ENCODE assay signal across 28 cellular contexts in genomic region chr6:112882381-112882780, GRCh38.
DNase-seq lines count a peak whose midpoint lies in the region; ATAC-seq and TF ChIP-seq lines count a peak whose summit lies in the region.
"Had no signal": no experiment of that assay in that cellular context is flagged by ENCODE, and none has a peak within 500 bp of the region (broad histone marks: within the 10 kb centered on the region; RNA-seq: fewer than 3 reads in every experiment).

No MANE protein-coding gene starts in this region.

- H3K27me3 ChIP-seq in A673 (replicated peaks; ENCODE audit: insufficient read depth, low read depth, low read length, poor library complexity) (no peaks in the 10 kb centered on the region), IMR-90 (ENCODE audit: control insufficient read depth, insufficient read depth, low read length) (no peaks in the 10 kb centered on the region), neural progenitor cell (no peaks in the 10 kb centered on the region)
- H3K27me3 ChIP-seq: body of pancreas, MG63, suprapubic skin had no signal

- no peak overlapping the region; the same call in 1 of the 2 replicates for H3K4ac ChIP-seq in IMR-90 (ENCODE audit: low read depth, low read length)

- in situ Hi-C loops in IMR-90 (cut with MboI; ENCODE audit: low sequenced_read_pairs) = no loop called here

- TF ChIP-seq RAD21 in IMR-90 (IDR thresholded peaks at IDR 0.05; ENCODE audit: low read length) = no peak

- no peak overlapping the region for H4K5ac ChIP-seq in IMR-90 (ENCODE audit: low read depth, low read length)

- H2BK5ac ChIP-seq in IMR-90 (ENCODE audit: low read depth, low read length, poor library complexity, severe bottlenecking) = no peak overlapping the region

- no peak overlapping the region for H2BK20ac ChIP-seq in IMR-90 (ENCODE audit: low read depth, low read length)

- CTCF ChIA-PET in A673 (lab: Charles Lee) (interaction anchor here (0.6 kb wide), 1 partner anchor 1027 kb away, joined by 4 read pairs; no protein-coding TSS in a partner anchor), IMR-90 (lab: Yijun Ruan, JAX) (no interaction called here)

- H4K8ac ChIP-seq in IMR-90 (ENCODE audit: low read depth in 2 of 2, low read length in 2 of 2) = no peak overlapping the region

- no CpG with 5 or more reads among the region's 1 CpG for whole genome bisulfite sequencing in IMR-90 (ENCODE audit: extremely low coverage in 2 of 2, insufficient read length in 1 of 2), 2 experiments

- no peak overlapping the region for H2AK9ac ChIP-seq in IMR-90 (replicated peaks; ENCODE audit: low read depth, low read length, poor library complexity)

- no peak overlapping the region for H4K91ac ChIP-seq in IMR-90 (ENCODE audit: insufficient read depth, low read depth, low read length)

- H3K9me3 ChIP-seq in A673 (ENCODE audit: low read depth, low read length, poor library complexity, severe bottlenecking) = no peaks in the 10 kb centered on the region
- H3K9me3 ChIP-seq in IMR-90 (ENCODE audit: control insufficient read depth, insufficient read depth, low read length) = no peaks in the 10 kb centered on the region
- no peaks in the 10 kb centered on the region for H3K9me3 ChIP-seq in neural progenitor cell (ENCODE audit: low read depth)
- H3K9me3 ChIP-seq: body of pancreas, left ventricle myocardium inferior, MG63, suprapubic skin had no signal

- H3K18ac ChIP-seq in IMR-90 (ENCODE audit: low read depth, low read length) = no peak overlapping the region

- peak overlapping the region in 1 of 5 experiments; percentile 26 for H3K4me3 Mint-ChIP-seq in brain
- peak overlapping the region; percentile 15 for H3K4me3 Mint-ChIP-seq in neural progenitor cell
- H3K4me3 Mint-ChIP-seq: activated naive CD8-positive, alpha-beta T cell treated with anti-CD3 and anti-CD28 coated beads, Interleukin-2, amount 50 U/mL, for 24 hours; activated T-cell treated with anti-CD3 and anti-CD28 coated beads, Interleukin-2, amount 50 U/mL, for 24 hours; CD4-positive, alpha-beta memory T cell; naive thymus-derived CD8-positive, alpha-beta T cell; stimulated activated effector memory CD8-positive, alpha-beta T cell treated with anti-CD3 and anti-CD28 coated beads, Interleukin-12 subunit alpha, Interleukin-12 subunit beta, amount 100 ng/mL, for 72 hours had no signal

- H3F3A ChIP-seq in neural progenitor cell (ENCODE audit: low read depth) = peaks cover 12% of the 10 kb centered on the region

- peak overlapping the region; percentile 62; the same call in 1 of the 3 replicates for H2BK15ac ChIP-seq in IMR-90 (ENCODE audit: low read depth, low read length)

- BruUV-seq in A673 (replicated peaks; lab: Mats Ljungman, UMichigan) (no TSS peak), IMR-90 (replicated peaks; lab: Mats Ljungman, UMichigan) (no TSS peak)

- TF ChIP-seq CTCF in A673 (conservative IDR thresholded peaks at IDR 0.05; ENCODE audit: low read depth, low read length) (no peak), IMR-90 (conservative IDR thresholded peaks at IDR 0.05; ENCODE audit: low read depth, low read length) (no peak), brain (conservative IDR thresholded peaks at IDR 0.05) (no peak), neural progenitor cell (IDR thresholded peaks at IDR 0.05) (no peak)

- no peak overlapping the region for H3K4me2 ChIP-seq in IMR-90 (ENCODE audit: low read depth, low read length)
- no peak overlapping the region for H3K4me2 ChIP-seq in neural progenitor cell

- POLR2A ChIA-PET in A673 (lab: Charles Lee; ENCODE audit: low non-redundant PET) = no interaction called here
- POLR2A ChIA-PET in IMR-90 (lab: Charles Lee; ENCODE audit: unreplicated experiment) = interaction anchor here (0.5 kb wide), 1 partner anchor 42 kb away, joined by 3 read pairs; no protein-coding TSS in a partner anchor

- H3K9me3 Mint-ChIP-seq in brain = peaks cover 0 to 3% (median 0%) of the 10 kb centered on the region in 5 experiments
- H3K9me3 Mint-ChIP-seq in neural progenitor cell = peaks cover 19% of the 10 kb centered on the region
- H3K9me3 Mint-ChIP-seq: activated naive CD8-positive, alpha-beta T cell treated with anti-CD3 and anti-CD28 coated beads, Interleukin-2, amount 50 U/mL, for 24 hours had no signal

- no peaks in the 10 kb centered on the region for H4K20me1 ChIP-seq in IMR-90 (ENCODE audit: insufficient read depth, low read length)
- no peaks in the 10 kb centered on the region for H4K20me1 ChIP-seq in neural progenitor cell (ENCODE audit: low read depth)

- peaks cover 52% of the 10 kb centered on the region for H3K4me1 Mint-ChIP-seq in brain
- H3K4me1 Mint-ChIP-seq in neural progenitor cell = peaks cover 50% of the 10 kb centered on the region
- H3K4me1 Mint-ChIP-seq: activated naive CD8-positive, alpha-beta T cell treated with anti-CD3 and anti-CD28 coated beads, Interleukin-2, amount 50 U/mL, for 24 hours; CD4-positive, alpha-beta memory T cell; naive thymus-derived CD8-positive, alpha-beta T cell; stimulated activated effector memory CD8-positive, alpha-beta T cell treated with anti-CD3 and anti-CD28 coated beads, Interleukin-12 subunit alpha, Interleukin-12 subunit beta, amount 100 ng/mL, for 72 hours had no signal

- no peak overlapping the region; the same call in 1 of the 2 replicates for H3K14ac ChIP-seq in IMR-90 (replicated peaks; ENCODE audit: low read depth, low read length)

- peak overlapping the region; percentile 30; the same call in 1 of the 2 replicates for H2BK120ac ChIP-seq in IMR-90 (ENCODE audit: low read depth, low read length)

- H3K27me3 Mint-ChIP-seq in brain = peaks cover 9% of the 10 kb centered on the region
- peaks cover 7% of the 10 kb centered on the region for H3K27me3 Mint-ChIP-seq in neural progenitor cell (ENCODE audit: insufficient read depth, low read depth)
- H3K27me3 Mint-ChIP-seq: activated naive CD8-positive, alpha-beta T cell treated with anti-CD3 and anti-CD28 coated beads, Interleukin-2, amount 50 U/mL, for 24 hours; activated T-cell treated with anti-CD3 and anti-CD28 coated beads, Interleukin-2, amount 50 U/mL, for 24 hours; CD4-positive, alpha-beta memory T cell; naive thymus-derived CD8-positive, alpha-beta T cell had no signal

- no peak for TF ChIP-seq POLR2A in IMR-90 (IDR thresholded peaks at IDR 0.05; ENCODE audit: low read depth, low read length)

- H3K4me1 ChIP-seq in A673 (ENCODE audit: insufficient read depth, low read length, poor library complexity, severe bottlenecking) = peaks cover 21% of the 10 kb centered on the region
- H3K4me1 ChIP-seq in IMR-90 (ENCODE audit: control insufficient read depth, insufficient read depth, low read length) = peaks cover 7% of the 10 kb centered on the region
- H3K4me1 ChIP-seq in neural progenitor cell = peaks cover 26% of the 10 kb centered on the region
- H3K4me1 ChIP-seq: body of pancreas, parathyroid adenoma, suprapubic skin had no signal

- H3K27ac Mint-ChIP-seq in brain = peak overlapping the region in 3 of 5 experiments; percentile 0 to 23 (median 22)
- H3K27ac Mint-ChIP-seq in neural progenitor cell = peak overlapping the region; percentile 91
- H3K27ac Mint-ChIP-seq: activated naive CD8-positive, alpha-beta T cell treated with anti-CD3 and anti-CD28 coated beads, Interleukin-2, amount 50 U/mL, for 24 hours; activated T-cell treated with anti-CD3 and anti-CD28 coated beads, Interleukin-2, amount 50 U/mL, for 24 hours; CD4-positive, alpha-beta memory T cell; naive thymus-derived CD8-positive, alpha-beta T cell; stimulated activated effector memory CD8-positive, alpha-beta T cell treated with anti-CD3 and anti-CD28 coated beads, Interleukin-12 subunit alpha, Interleukin-12 subunit beta, amount 100 ng/mL, for 72 hours had no signal

- H3K36me3 Mint-ChIP-seq in brain (no peaks in the 10 kb centered on the region), neural progenitor cell (peaks cover 20% of the 10 kb centered on the region)
- H3K36me3 Mint-ChIP-seq: CD4-positive, alpha-beta memory T cell; naive thymus-derived CD8-positive, alpha-beta T cell; stimulated activated effector memory CD8-positive, alpha-beta T cell treated with anti-CD3 and anti-CD28 coated beads, Interleukin-12 subunit alpha, Interleukin-12 subunit beta, amount 100 ng/mL, for 72 hours had no signal

- H2AFZ ChIP-seq in IMR-90 (replicated peaks; ENCODE audit: low read length, poor library complexity) = no peak overlapping the region
- no peak overlapping the region for H2AFZ ChIP-seq in neural progenitor cell (replicated peaks)
- H2AFZ ChIP-seq: parathyroid adenoma had no signal

- no peak overlapping the region for H2AK5ac ChIP-seq in IMR-90 (ENCODE audit: low read depth, low read length)

- H3K9me1 ChIP-seq in IMR-90 (ENCODE audit: insufficient read depth, low read length) = peaks cover 3% of the 10 kb centered on the region; the same call in 1 of the 2 replicates

- H3K56ac ChIP-seq in IMR-90 (ENCODE audit: extremely low read depth, insufficient read depth, low read length) = no peak overlapping the region

- ATAC-seq in IMR-90 (ENCODE audit: low read depth) (no peak), GM18870 (IDR thresholded peaks at IDR 0.05; ENCODE audit: unreplicated experiment) (no peak)
- ATAC-seq: activated naive CD8-positive, alpha-beta T cell treated with anti-CD3 and anti-CD28 coated beads, Interleukin-2, amount 50 U/mL, for 24 hours; body of pancreas; naive thymus-derived CD8-positive, alpha-beta T cell; stimulated activated effector memory CD8-positive, alpha-beta T cell treated with anti-CD3 and anti-CD28 coated beads, Interleukin-12 subunit alpha, Interleukin-12 subunit beta, amount 100 ng/mL, for 72 hours had no signal

- H3K79me1 ChIP-seq in IMR-90 (ENCODE audit: low read depth in 1 of 2, low read length in 2 of 2) = no peaks in the 10 kb centered on the region

- intact Hi-C loops in A673 (cut with micrococcal nuclease; ENCODE audit: unreplicated experiment) (no loop called here), IMR-90 (cut with micrococcal nuclease) (loop anchor here (10.0 kb wide), 1 partner anchor 532 kb away; no protein-coding TSS in a partner anchor)

- dilution Hi-C loops in IMR-90 (cut with HindIII; ENCODE audit: low sequenced_read_pairs, unreplicated experiment) = no loop called here

- H3K9ac ChIP-seq in IMR-90 (ENCODE audit: low read depth, low read length) = no peak overlapping the region
- H3K9ac ChIP-seq in neural progenitor cell = no peak overlapping the region
- H3K9ac ChIP-seq: parathyroid adenoma had no signal

- H3K4me3 ChIP-seq in A673 (ENCODE audit: low read depth, low read length, poor library complexity, severe bottlenecking) (no peak overlapping the region), IMR-90 (ENCODE audit: insufficient read depth, low read depth, low read length) (no peak overlapping the region), neural progenitor cell (no peak overlapping the region)
- H3K4me3 ChIP-seq: body of pancreas, left ventricle myocardium inferior, MG63, suprapubic skin had no signal

- peak; percentile 18 for DNase-seq in A673 (ENCODE audit: low spot score)
- no peak for DNase-seq in IMR-90
- DNase-seq in neural progenitor cell (ENCODE audit: low spot score) = no peak
- no peak for DNase-seq in T1000 (lab: John Stamatoyannopoulos, UW)
- DNase-seq in LoVo (ENCODE audit: low spot score) = no peak
- no peak for DNase-seq in NCI-H345 treated with DMSO at 0.1 percent for 48 hours (lab: John Stamatoyannopoulos, UW; ENCODE audit: unreplicated experiment)
- DNase-seq: 8988T; activated CD4-positive, alpha-beta T cell treated with anti-CD3 and anti-CD28 coated beads for 1 hour; activated gamma-delta T cell treated with Interleukin-2 at 50 U/mL for 16 hours; activated naive CD8-positive, alpha-beta T cell treated with anti-CD3 and anti-CD28 coated beads, Interleukin-2, amount 50 U/mL, for 24 hours; activated T-cell treated with anti-CD3 and anti-CD28 coated beads, Interleukin-2, amount 50 U/mL, for 24 hours; body of pancreas; CD4-positive, alpha-beta memory T cell; H7; islet precursor cell; left ventricle myocardium inferior; MG63; naive thymus-derived CD8-positive, alpha-beta T cell; NCI-H1417; NCI-H2081; NCI-H2227 treated with DMSO at 0.1 percent for 48 hours; stimulated activated CD4-positive, alpha-beta T cell treated with anti-CD3 and anti-CD28 coated beads, Interleukin-12 subunit alpha, Interleukin-12 subunit beta, amount 100 ng/mL, for 4 hours; stimulated activated CD4-positive, alpha-beta T cell treated with anti-CD3 and anti-CD28 coated beads, Interleukin-4, amount 100 ng/mL, for 24 hours had no signal

- H3K36me3 ChIP-seq in A673 (ENCODE audit: insufficient read depth, low read length, poor library complexity, severe bottlenecking) = no peaks in the 10 kb centered on the region
- no peaks in the 10 kb centered on the region for H3K36me3 ChIP-seq in IMR-90 (ENCODE audit: control insufficient read depth, insufficient read depth, low read length)
- H3K36me3 ChIP-seq in neural progenitor cell = no peaks in the 10 kb centered on the region
- H3K36me3 ChIP-seq: left ventricle myocardium inferior, MG63, suprapubic skin had no signal

- H3K23ac ChIP-seq in IMR-90 (ENCODE audit: low read depth, low read length) = no peak overlapping the region

- no peak overlapping the region for H3K27ac ChIP-seq in A673 (ENCODE audit: low read depth, low read length, poor library complexity, severe bottlenecking)
- H3K27ac ChIP-seq in IMR-90 (ENCODE audit: insufficient read depth, low read length) = no peak overlapping the region
- no peak overlapping the region for H3K27ac ChIP-seq in neural progenitor cell
- H3K27ac ChIP-seq: body of pancreas, left ventricle myocardium inferior, parathyroid adenoma, suprapubic skin had no signal

- no peaks in the 10 kb centered on the region for H3K79me2 ChIP-seq in neural progenitor cell (ENCODE audit: low read depth)
- H3K79me2 ChIP-seq: parathyroid adenoma had no signal
